In the genomic region with DNA sequence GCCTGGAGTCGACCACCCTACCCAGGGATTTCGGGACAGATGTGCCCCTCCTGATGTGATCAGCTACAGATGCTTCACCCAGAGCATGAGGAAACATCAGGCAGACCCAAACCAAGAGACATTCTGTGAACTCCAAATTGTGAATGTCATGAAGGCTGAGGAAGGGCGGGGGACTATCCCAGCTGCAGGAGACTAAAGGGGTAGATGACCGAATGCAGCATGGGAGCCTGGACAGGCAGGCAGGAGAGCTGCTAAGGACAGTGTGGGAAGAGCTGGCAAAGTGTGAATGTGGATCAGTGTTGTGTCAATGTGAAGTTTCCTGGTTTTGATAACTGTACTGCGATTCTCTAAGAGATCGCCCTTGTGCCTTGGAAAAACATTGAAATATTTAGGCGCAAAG, we compare ENCODE assay signal across 1 cellular context.
TF ChIP-seq lines count a peak whose summit lies in the region.

No MANE protein-coding gene starts in this region.

TF ChIP-seq in HepG2, 621 proteins besides CTCF, POLR2A, EP300 and RAD21:
- TF ChIP-seq FOXK1 (CRISPR knock-in tag; IDR thresholded peaks at IDR 0.05; ENCODE audit: borderline replicate concordance, low read depth) (no peak), CBX5 (CRISPR knock-in tag; IDR thresholded peaks at IDR 0.05; ENCODE audit: borderline replicate concordance) (no peak), SAFB2 (CRISPR knock-in tag; IDR thresholded peaks at IDR 0.05; ENCODE audit: borderline replicate concordance, low read depth) (no peak), TRIM24 (CRISPR knock-in tag; IDR thresholded peaks at IDR 0.05) (no peak), KLF15 (CRISPR knock-in tag; IDR thresholded peaks at IDR 0.05; ENCODE audit: borderline replicate concordance) (no peak), SIX4 (CRISPR knock-in tag; IDR thresholded peaks at IDR 0.05) (no peak), ZNF33A (CRISPR knock-in tag; IDR thresholded peaks at IDR 0.05; ENCODE audit: borderline replicate concordance) (no peak), ZNF501 (CRISPR knock-in tag; IDR thresholded peaks at IDR 0.05) (no peak), RFXANK (CRISPR knock-in tag; IDR thresholded peaks at IDR 0.05) (no peak), KDM1A (CRISPR knock-in tag; IDR thresholded peaks at IDR 0.05) (no peak), U2AF1 (optimal IDR thresholded peaks at IDR 0.05; ENCODE audit: low read depth, low read length) (no peak), ZNF720 (CRISPR knock-in tag; IDR thresholded peaks at IDR 0.05) (no peak), KDM6A (CRISPR knock-in tag; IDR thresholded peaks at IDR 0.05; ENCODE audit: low read depth) (no peak), FOXA1 (IDR thresholded peaks at IDR 0.05) (no peak), FOXA1 (CRISPR knock-in tag; IDR thresholded peaks at IDR 0.05) (no peak), CBX2 (IDR thresholded peaks at IDR 0.05; ENCODE audit: low read depth, low read length) (no peak), CBX2 (CRISPR knock-in tag; IDR thresholded peaks at IDR 0.05; ENCODE audit: low read depth) (no peak), ZNF557 (CRISPR knock-in tag; IDR thresholded peaks at IDR 0.05) (no peak)
- TF ChIP-seq, protein P1, sequence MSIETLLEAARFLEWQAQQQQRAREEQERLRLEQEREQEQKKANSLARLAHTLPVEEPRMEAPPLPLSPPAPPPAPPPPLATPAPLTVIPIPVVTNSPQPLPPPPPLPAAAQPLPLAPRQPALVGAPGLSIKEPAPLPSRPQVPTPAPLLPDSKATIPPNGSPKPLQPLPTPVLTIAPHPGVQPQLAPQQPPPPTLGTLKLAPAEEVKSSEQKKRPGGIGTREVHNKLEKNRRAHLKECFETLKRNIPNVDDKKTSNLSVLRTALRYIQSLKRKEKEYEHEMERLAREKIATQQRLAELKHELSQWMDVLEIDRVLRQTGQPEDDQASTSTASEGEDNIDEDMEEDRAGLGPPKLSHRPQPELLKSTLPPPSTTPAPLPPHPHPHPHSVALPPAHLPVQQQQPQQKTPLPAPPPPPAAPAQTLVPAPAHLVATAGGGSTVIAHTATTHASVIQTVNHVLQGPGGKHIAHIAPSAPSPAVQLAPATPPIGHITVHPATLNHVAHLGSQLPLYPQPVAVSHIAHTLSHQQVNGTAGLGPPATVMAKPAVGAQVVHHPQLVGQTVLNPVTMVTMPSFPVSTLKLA (IDR thresholded peaks at IDR 0.05) = no peak
- TF ChIP-seq, protein P2, sequence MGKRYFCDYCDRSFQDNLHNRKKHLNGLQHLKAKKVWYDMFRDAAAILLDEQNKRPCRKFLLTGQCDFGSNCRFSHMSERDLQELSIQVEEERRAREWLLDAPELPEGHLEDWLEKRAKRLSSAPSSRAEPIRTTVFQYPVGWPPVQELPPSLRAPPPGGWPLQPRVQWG (CRISPR knock-in tag; IDR thresholded peaks at IDR 0.05; ENCODE audit: borderline replicate concordance, low read depth) = no peak
- TF ChIP-seq, protein P3, sequence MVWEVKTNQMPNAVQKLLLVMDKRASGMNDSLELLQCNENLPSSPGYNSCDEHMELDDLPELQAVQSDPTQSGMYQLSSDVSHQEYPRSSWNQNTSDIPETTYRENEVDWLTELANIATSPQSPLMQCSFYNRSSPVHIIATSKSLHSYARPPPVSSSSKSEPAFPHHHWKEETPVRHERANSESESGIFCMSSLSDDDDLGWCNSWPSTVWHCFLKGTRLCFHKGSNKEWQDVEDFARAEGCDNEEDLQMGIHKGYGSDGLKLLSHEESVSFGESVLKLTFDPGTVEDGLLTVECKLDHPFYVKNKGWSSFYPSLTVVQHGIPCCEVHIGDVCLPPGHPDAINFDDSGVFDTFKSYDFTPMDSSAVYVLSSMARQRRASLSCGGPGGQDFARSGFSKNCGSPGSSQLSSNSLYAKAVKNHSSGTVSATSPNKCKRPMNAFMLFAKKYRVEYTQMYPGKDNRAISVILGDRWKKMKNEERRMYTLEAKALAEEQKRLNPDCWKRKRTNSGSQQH (CRISPR knock-in tag; IDR thresholded peaks at IDR 0.05; ENCODE audit: low read depth) = no peak
- TF ChIP-seq, protein P4, sequence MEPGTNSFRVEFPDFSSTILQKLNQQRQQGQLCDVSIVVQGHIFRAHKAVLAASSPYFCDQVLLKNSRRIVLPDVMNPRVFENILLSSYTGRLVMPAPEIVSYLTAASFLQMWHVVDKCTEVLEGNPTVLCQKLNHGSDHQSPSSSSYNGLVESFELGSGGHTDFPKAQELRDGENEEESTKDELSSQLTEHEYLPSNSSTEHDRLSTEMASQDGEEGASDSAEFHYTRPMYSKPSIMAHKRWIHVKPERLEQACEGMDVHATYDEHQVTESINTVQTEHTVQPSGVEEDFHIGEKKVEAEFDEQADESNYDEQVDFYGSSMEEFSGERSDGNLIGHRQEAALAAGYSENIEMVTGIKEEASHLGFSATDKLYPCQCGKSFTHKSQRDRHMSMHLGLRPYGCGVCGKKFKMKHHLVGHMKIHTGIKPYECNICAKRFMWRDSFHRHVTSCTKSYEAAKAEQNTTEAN (CRISPR knock-in tag; conservative IDR thresholded peaks at IDR 0.05) = no peak
